In the genomic region with DNA sequence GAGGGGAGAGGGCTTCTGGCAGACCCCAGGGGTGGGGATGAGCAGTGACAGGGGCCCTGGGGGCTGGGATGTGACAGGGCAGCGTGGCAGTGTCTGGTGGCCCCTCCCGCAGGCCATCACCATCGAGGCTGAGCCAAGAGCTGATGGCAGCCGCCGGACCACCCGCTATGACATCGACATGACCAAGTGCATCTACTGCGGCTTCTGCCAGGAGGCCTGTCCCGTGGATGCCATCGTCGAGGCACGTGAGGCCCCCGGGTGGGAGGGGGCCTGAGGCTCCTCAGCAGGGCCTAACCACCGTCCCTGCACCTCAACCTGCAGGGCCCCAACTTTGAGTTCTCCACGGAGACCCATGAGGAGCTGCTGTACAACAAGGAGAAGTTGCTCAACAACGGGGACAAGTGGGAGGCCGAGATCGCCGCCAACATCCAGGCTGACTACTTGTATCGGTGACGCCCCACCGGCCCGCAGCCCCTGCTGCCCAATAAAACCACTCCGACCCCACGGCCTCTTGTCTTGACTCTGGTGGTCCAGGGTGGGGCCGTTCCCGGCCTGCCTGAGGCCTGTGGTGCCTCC, we compare ENCODE assay signal across 10 cellular contexts. TPM values are rescaled to one million over a fixed set of nuclear protein-coding genes. Genes with fewer than 3 reads are reported as not detected.
DNase-seq lines count a peak whose midpoint lies in the region.
"Had no signal": no experiment of that assay in that cellular context is flagged by ENCODE, and none has a peak within 500 bp of the region (broad histone marks: within the 10 kb centered on the region; RNA-seq: fewer than 3 reads in every experiment).

No MANE protein-coding gene starts in this region.

- no peaks in the 10 kb centered on the region for H3K27me3 ChIP-seq in layer of hippocampus (ENCODE audit: control insufficient read depth, insufficient read depth, low read length)
- H3K27me3 ChIP-seq in stomach smooth muscle (ENCODE audit: control insufficient read depth in 1 of 2, insufficient read depth in 2 of 2, low read length in 2 of 2), result no peaks in the 10 kb centered on the region

- no peaks in the 10 kb centered on the region for H3K9me3 Mint-ChIP-seq in activated CD4-positive, alpha-beta memory T cell treated with anti-CD3 and anti-CD28 coated beads, Interleukin-2, amount 10 ng/mL, durations not matched to agents 7 days and 5 days

- peaks cover 14% of the 10 kb centered on the region for H3K36me3 Mint-ChIP-seq in activated CD4-positive, alpha-beta memory T cell treated with anti-CD3 and anti-CD28 coated beads, Interleukin-2, amount 10 ng/mL, durations not matched to agents 7 days and 5 days (ENCODE audit: low read depth)

- H3K27me3 Mint-ChIP-seq in activated CD4-positive, alpha-beta memory T cell treated with anti-CD3 and anti-CD28 coated beads, Interleukin-2, amount 10 ng/mL, durations not matched to agents 7 days and 5 days, result no peaks in the 10 kb centered on the region

- CTCF ChIA-PET in activated CD4-positive, alpha-beta memory T cell treated with anti-CD3 and anti-CD28 coated beads, Interleukin-2, amount 10 ng/mL, durations not matched to agents 7 days and 5 days (lab: Charles Lee), result no interaction called here

- H3K36me3 ChIP-seq in stomach smooth muscle (ENCODE audit: control insufficient read depth in 2 of 2, insufficient read depth in 2 of 2, low read length in 2 of 2), result peaks cover 12 to 14% of the 10 kb centered on the region in 2 donors

- H3K9me3 ChIP-seq in stomach smooth muscle (ENCODE audit: control insufficient read depth in 2 of 2, low read length in 2 of 2), result no peaks in the 10 kb centered on the region

- POLR2A ChIA-PET in activated CD4-positive, alpha-beta memory T cell treated with anti-CD3 and anti-CD28 coated beads, Interleukin-2, amount 10 ng/mL, durations not matched to agents 7 days and 5 days (lab: Charles Lee), result no interaction called here

- peaks cover 40% of the 10 kb centered on the region for H3K4me1 Mint-ChIP-seq in activated CD4-positive, alpha-beta memory T cell treated with anti-CD3 and anti-CD28 coated beads, Interleukin-2, amount 10 ng/mL, durations not matched to agents 7 days and 5 days

- peaks cover 55% of the 10 kb centered on the region for H3K4me1 ChIP-seq in stomach smooth muscle (ENCODE audit: control insufficient read depth, insufficient read depth, low read length)

- DNase-seq in SIG-M5 treated with dmso at 0.1 percent for 504 hours (lab: John Stamatoyannopoulos, UW; ENCODE audit: unreplicated experiment) (peak; percentile 14), SIG-M5 (lab: John Stamatoyannopoulos, UW) (no peak), NCI-H526 (lab: John Stamatoyannopoulos, UW) (no peak), AML-193 (lab: John Stamatoyannopoulos, UW) (no peak), NCI-H1930 (lab: John Stamatoyannopoulos, UW) (no peak)
- no peak for DNase-seq in activated CD4-positive, alpha-beta memory T cell treated with anti-CD3 and anti-CD28 coated beads, Interleukin-2, amount 10 ng/mL, durations not matched to agents 7 days and 5 days
- DNase-seq: mesendoderm, NCI-H187 treated with DMSO at 0.1 percent for 48 hours had no signal

- no peak overlapping the region for H3K4me3 Mint-ChIP-seq in activated CD4-positive, alpha-beta memory T cell treated with anti-CD3 and anti-CD28 coated beads, Interleukin-2, amount 10 ng/mL, durations not matched to agents 7 days and 5 days

- no peak overlapping the region for H3K4me3 ChIP-seq in stomach smooth muscle (ENCODE audit: low read length in 2 of 2)

- peak overlapping the region; percentile 46 for H3K27ac ChIP-seq in layer of hippocampus (ENCODE audit: low read depth, low read length)
- H3K27ac ChIP-seq in stomach smooth muscle (ENCODE audit: low read length), result peak overlapping the region; percentile 37

- no peak overlapping the region for H3K9ac ChIP-seq in stomach smooth muscle (ENCODE audit: low read length in 2 of 2)

- H3K27ac Mint-ChIP-seq in activated CD4-positive, alpha-beta memory T cell treated with anti-CD3 and anti-CD28 coated beads, Interleukin-2, amount 10 ng/mL, durations not matched to agents 7 days and 5 days, result peak overlapping the region; percentile 97

RNA-seq across cellular contexts. Expression of a gene that starts 2.6 kb away (rescaled TPM):
- 100 to 1,000 TPM; 295 TPM for total RNA-seq in activated CD4-positive, alpha-beta memory T cell treated with anti-CD3 and anti-CD28 coated beads, Interleukin-2, amount 10 ng/mL, durations not matched to agents 7 days and 5 days

RNA-seq across cellular contexts. Expression of a gene that starts 5.7 kb away (rescaled TPM):
- total RNA-seq in activated CD4-positive, alpha-beta memory T cell treated with anti-CD3 and anti-CD28 coated beads, Interleukin-2, amount 10 ng/mL, durations not matched to agents 7 days and 5 days, result 100 to 1,000 TPM; 112 to 128 TPM

RNA-seq across cellular contexts. Expression of a gene that starts 26.1 kb away (rescaled TPM):
- not detected for total RNA-seq in activated CD4-positive, alpha-beta memory T cell treated with anti-CD3 and anti-CD28 coated beads, Interleukin-2, amount 10 ng/mL, durations not matched to agents 7 days and 5 days

RNA-seq across cellular contexts. Expression of a gene that starts 32.3 kb away (rescaled TPM):
- 10 to 100 TPM; 41.7 to 42.0 TPM for total RNA-seq in activated CD4-positive, alpha-beta memory T cell treated with anti-CD3 and anti-CD28 coated beads, Interleukin-2, amount 10 ng/mL, durations not matched to agents 7 days and 5 days
